In the genomic region with DNA sequence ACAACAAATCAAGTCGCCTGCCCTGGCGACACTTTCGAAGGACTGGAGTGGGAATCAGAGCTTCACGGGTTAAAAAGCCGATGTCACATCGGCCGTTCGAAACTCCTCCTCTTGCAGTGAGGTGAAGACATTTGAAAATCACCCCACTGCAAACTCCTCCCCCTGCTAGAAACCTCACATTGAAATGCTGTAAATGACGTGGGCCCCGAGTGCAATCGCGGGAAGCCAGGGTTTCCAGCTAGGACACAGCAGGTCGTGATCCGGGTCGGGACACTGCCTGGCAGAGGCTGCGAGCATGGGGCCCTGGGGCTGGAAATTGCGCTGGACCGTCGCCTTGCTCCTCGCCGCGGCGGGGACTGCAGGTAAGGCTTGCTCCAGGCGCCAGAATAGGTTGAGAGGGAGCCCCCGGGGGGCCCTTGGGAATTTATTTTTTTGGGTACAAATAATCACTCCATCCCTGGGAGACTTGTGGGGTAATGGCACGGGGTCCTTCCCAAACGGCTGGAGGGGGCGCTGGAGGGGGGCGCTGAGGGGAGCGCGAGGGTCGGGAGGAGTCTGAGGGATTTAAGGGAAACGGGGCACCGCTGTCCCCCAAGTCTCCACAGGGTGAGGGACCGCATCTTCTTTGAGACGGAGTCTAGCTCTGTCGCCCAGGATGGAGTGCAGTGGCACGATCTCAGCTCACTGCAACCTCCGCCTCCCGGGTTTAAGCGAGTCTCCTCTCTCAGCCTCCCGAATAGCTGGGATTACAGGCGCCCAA, we compare ENCODE assay signal across 8 cellular contexts. TPM values are rescaled to one million over a fixed set of nuclear protein-coding genes. Genes with fewer than 3 reads are reported as not detected.
A peak's percentile ranks its signal among the peaks of the same experiment; 100 is the strongest.
DNase-seq lines count a peak whose midpoint lies in the region; ATAC-seq and TF ChIP-seq lines count a peak whose summit lies in the region.

A gene (plus strand): TSS at position 210 of the 760 bp plus-strand sequence. CDS start 86 bp downstream, at position 296.

- peak within 1 kb of the TSS; percentile 98 for H3K27ac Mint-ChIP-seq in T-helper 17 cell

- H3K27me3 Mint-ChIP-seq in T-helper 17 cell = no peaks in the 10 kb centered on the region

- no peaks in the 10 kb centered on the region for H3K36me3 Mint-ChIP-seq in T-helper 17 cell (ENCODE audit: low read depth)

- H3K4me2 ChIP-seq in parathyroid adenoma (ENCODE audit: low read length) = peak within 1 kb of the TSS; percentile 54

- peaks cover 23% of the 10 kb centered on the region for H3K4me1 Mint-ChIP-seq in T-helper 17 cell

- ATAC-seq in GM18907 (IDR thresholded peaks at IDR 0.05; ENCODE audit: unreplicated experiment) = peak; percentile 38
- peak; percentile 43 for ATAC-seq in T-helper 17 cell
- ATAC-seq in heart left ventricle = peak in 3 of 4 donors; percentile 53 to 66 (median 63)

- peak; percentile 93 to 94 for TF ChIP-seq EP300 in tibial nerve (IDR thresholded peaks at IDR 0.05)

- TF ChIP-seq POLR2A in adrenal gland (IDR thresholded peaks at IDR 0.05) = peak; percentile 96 to 99
- peak; percentile 29 to 82 for TF ChIP-seq POLR2A in heart left ventricle (IDR thresholded peaks at IDR 0.05)
- TF ChIP-seq POLR2A in tibial nerve (IDR thresholded peaks at IDR 0.05) = peak; percentile 28 to 74

- H3K4me3 ChIP-seq in adrenal gland (peak within 1 kb of the TSS in 3 of 4 donors; percentile 26 to 72 (median 61)), heart left ventricle (peak within 1 kb of the TSS; percentile 57 to 82 (median 72)), parathyroid adenoma (ENCODE audit: low read depth, low read length) (peak within 1 kb of the TSS; percentile 54), tibial nerve (peak within 1 kb of the TSS; percentile 58 to 77 (median 71))

- H3K4me1 ChIP-seq in adrenal gland (replicated peaks in 1 of 2) = peaks cover 62 to 66% of the 10 kb centered on the region in 2 donors
- H3K4me1 ChIP-seq in heart left ventricle = peaks cover 0 to 75% (median 43%) of the 10 kb centered on the region in 12 donors
- H3K4me1 ChIP-seq in parathyroid adenoma = peaks cover 3% of the 10 kb centered on the region
- H3K4me1 ChIP-seq in tibial nerve = peaks cover 0 to 75% (median 45%) of the 10 kb centered on the region in 4 donors

- intact Hi-C loops in adrenal gland (cut with DNase I) = no loop called here
- intact Hi-C loops in heart left ventricle (cut with DNase I) = loop anchor here in 5 of 10 donors (5.0 to 10.0 kb wide), 2 partner anchors 52 to 55 kb away; no protein-coding TSS in a partner anchor

- H3K27me3 ChIP-seq in adrenal gland (no peaks in the 10 kb centered on the region), heart left ventricle (no peaks in the 10 kb centered on the region), parathyroid adenoma (ENCODE audit: control insufficient read depth, insufficient read depth, low read length) (no peaks in the 10 kb centered on the region), tibial nerve (no peaks in the 10 kb centered on the region)

- peak within 1 kb of the TSS; percentile 77 for H2AFZ ChIP-seq in parathyroid adenoma

- H3K4me3 Mint-ChIP-seq in T-helper 17 cell = peak within 1 kb of the TSS; percentile 91

- H3K36me3 ChIP-seq in adrenal gland (replicated peaks in 1 of 2) (peaks cover 0 to 5% of the 10 kb centered on the region in 2 donors), heart left ventricle (peaks cover 0 to 8% (median 0%) of the 10 kb centered on the region in 9 donors), parathyroid adenoma (ENCODE audit: control insufficient read depth, insufficient read depth, low read length) (no peaks in the 10 kb centered on the region), tibial nerve (no peaks in the 10 kb centered on the region)

- 0 to 2% (median 1%) methylated on average over 24 to 43 of the region's 43 CpGs for WGBS in adrenal gland, 4 donors
- 1 to 3% (median 2%) methylated on average over 35 to 43 of the region's 43 CpGs for WGBS in heart left ventricle, 4 donors
- WGBS in tibial nerve, 2 donors = 0 to 1% methylated on average over 32 to 34 of the region's 43 CpGs

- H3K79me2 ChIP-seq in parathyroid adenoma = no peaks in the 10 kb centered on the region

- no peaks in the 10 kb centered on the region for H3K9me3 ChIP-seq in T-helper 17 cell (ENCODE audit: control insufficient read depth, low read length, poor library complexity, severe bottlenecking)
- H3K9me3 ChIP-seq in adrenal gland (replicated peaks in 1 of 3) = no peaks in the 10 kb centered on the region
- no peaks in the 10 kb centered on the region for H3K9me3 ChIP-seq in heart left ventricle
- no peaks in the 10 kb centered on the region for H3K9me3 ChIP-seq in parathyroid adenoma (ENCODE audit: control insufficient read depth, low read length)
- H3K9me3 ChIP-seq in tibial nerve = no peaks in the 10 kb centered on the region

- DNase-seq in 8988T = peak; percentile 35
- DNase-seq in NCI-H146 treated with DMSO at 0.1 percent for 48 hours (lab: John Stamatoyannopoulos, UW; ENCODE audit: unreplicated experiment) = peak; percentile 86
- peak; percentile 50 to 63 (median 59) for DNase-seq in T-helper 17 cell
- DNase-seq in adrenal gland = peak; percentile 91 to 97 (median 96)
- peak; percentile 80 to 90 (median 85) for DNase-seq in heart left ventricle
- peak; percentile 76 to 78 for DNase-seq in tibial nerve (ENCODE audit: low spot score in 2 of 2)

- H3K9ac ChIP-seq in parathyroid adenoma = no peak within 1 kb of the TSS

- H3K27ac ChIP-seq in adrenal gland (peak within 1 kb of the TSS; percentile 89 to 99 (median 98)), heart left ventricle (peak within 1 kb of the TSS; percentile 60 to 99 (median 96)), parathyroid adenoma (peak within 1 kb of the TSS; percentile 77), tibial nerve (peak within 1 kb of the TSS; percentile 95 to 99 (median 98))

- peak in 1 of 6 experiments; percentile 5 for TF ChIP-seq CTCF in adrenal gland (IDR thresholded peaks at IDR 0.05)
- TF ChIP-seq CTCF in heart left ventricle (IDR thresholded peaks at IDR 0.05) = no peak
- no peak for TF ChIP-seq CTCF in parathyroid adenoma (IDR thresholded peaks at IDR 0.05)
- no peak for TF ChIP-seq CTCF in tibial nerve (IDR thresholded peaks at IDR 0.05)

RNA-seq across cellular contexts. Expression of the gene that starts here (rescaled TPM):
- total RNA-seq in T-helper 17 cell (100 to 1,000 TPM in 1 of 2 donors, 10 to 100 TPM in 1; 98.2 to 139 TPM), adrenal gland (1,000 to 10,000 TPM in 1 of 8 donors, 100 to 1,000 TPM in 5, 10 to 100 TPM in 2; 87.2 to 2,114 (median 204) TPM), heart left ventricle (10 to 100 TPM in 8 of 9 donors, 1 to 10 TPM in 1; 4.3 to 30.9 (median 19.0) TPM), tibial nerve (10 to 100 TPM; 22.6 to 45.6 (median 35.7) TPM)
- polyA plus RNA-seq in adrenal gland (100 to 1,000 TPM in 2 of 3 donors, 10 to 100 TPM in 1; 35.4 to 121 (median 105) TPM), heart left ventricle (10 to 100 TPM in 1 of 2 donors, 1 to 10 TPM in 1; 4.5 to 45.9 TPM)

Comparison
In these comparisons a context has a peak if more than half of its experiments do, and no peak if none do; other contexts are left out.
1. Peak in every context shown above with its lines: DNase-seq, ATAC-seq, H3K4me3 ChIP-seq and H3K27ac ChIP-seq.
2. DNase-seq: peak in every context shown above with its lines; median percentile 96 in adrenal gland; 86 in NCI-H146 treated with DMSO at 0.1 percent for 48 hours; 85 in heart left ventricle; 77 in tibial nerve; 59 in T-helper 17 cell; 35 in 8988T.